ENCODE assay signal across 23 cellular contexts in genomic region chrY:19130569-19131358, GRCh38.
DNase-seq lines count a peak whose midpoint lies in the region; ATAC-seq and TF ChIP-seq lines count a peak whose summit lies in the region.
"Had no signal": no experiment of that assay in that cellular context is flagged by ENCODE, and none has a peak within 500 bp of the region (broad histone marks: within the 10 kb centered on the region; RNA-seq: fewer than 3 reads in every experiment).

No MANE protein-coding gene starts in this region.

- no peak overlapping the region for H3K27ac Mint-ChIP-seq in activated naive CD4-positive, alpha-beta T cell treated with anti-CD3 and anti-CD28 coated beads, Interleukin-2, amount 10 ng/mL, durations not matched to agents 7 days and 5 days
- H3K27ac Mint-ChIP-seq in activated CD8-positive, alpha-beta T cell treated with anti-CD3 and anti-CD28 coated beads for 36 hours, result peak overlapping the region; percentile 42
- peak overlapping the region; percentile 76 for H3K27ac Mint-ChIP-seq in activated naive CD8-positive, alpha-beta T cell treated with anti-CD3 and anti-CD28 coated beads, Interleukin-2, amount 50 U/mL, for 24 hours
- H3K27ac Mint-ChIP-seq: CD14-positive monocyte had no signal

- POLR2A ChIA-PET in activated CD8-positive, alpha-beta T cell treated with anti-CD3 and anti-CD28 coated beads for 36 hours (lab: Charles Lee), result no interaction called here

- CTCF ChIA-PET in activated naive CD4-positive, alpha-beta T cell treated with anti-CD3 and anti-CD28 coated beads, Interleukin-2, amount 10 ng/mL, durations not matched to agents 7 days and 5 days (lab: Charles Lee), result no interaction called here
- CTCF ChIA-PET in activated CD8-positive, alpha-beta T cell treated with anti-CD3 and anti-CD28 coated beads for 36 hours (lab: Charles Lee), result no interaction called here

- peak; percentile 20 for DNase-seq in activated naive CD4-positive, alpha-beta T cell treated with anti-CD3 and anti-CD28 coated beads, Interleukin-2, amount 10 ng/mL, durations not matched to agents 7 days and 5 days
- DNase-seq in activated naive CD4-positive, alpha-beta T cell (lab: John Stamatoyannopoulos, UW), result no peak
- peak; percentile 78 for DNase-seq in activated CD8-positive, alpha-beta T cell treated with anti-CD3 and anti-CD28 coated beads for 36 hours
- DNase-seq in activated naive CD8-positive, alpha-beta T cell treated with anti-CD3 and anti-CD28 coated beads, Interleukin-2, amount 50 U/mL, for 24 hours, result peak; percentile 10
- DNase-seq in stimulated activated naive CD8-positive, alpha-beta T cell treated with anti-CD3 and anti-CD28 coated beads, Interleukin-15, Interleukin-2, amounts not matched to agents 100 U/mL and 50 U/mL, for 24 hours, result peak; percentile 4
- no peak for DNase-seq in EL
- no peak for DNase-seq in activated gamma-delta T cell treated with Interleukin-2 at 50 U/mL for 16 hours
- DNase-seq: activated CD4-positive, CD25-positive, alpha-beta regulatory T cell treated with anti-CD3 and anti-CD28 coated beads, Interleukin-2, amount 50 U/mL, for 72 hours; activated gamma-delta T cell; Calu3; caudate nucleus; cortex of kidney; DND-41; HCEC 1CT; head of caudate nucleus; IMR-90; mammary epithelial cell; NCI-H1105 treated with DMSO at 0.1 percent for 48 hours; NCI-H2081; NCI-H2227 treated with DMSO at 0.1 percent for 48 hours; NCI-H748 treated with DMSO at 0.1 percent for 48 hours; ovary had no signal

- TF ChIP-seq CTCF in activated CD8-positive, alpha-beta T cell treated with anti-CD3 and anti-CD28 coated beads for 36 hours (IDR thresholded peaks at IDR 0.05), result no peak

- peak; percentile 84 for ATAC-seq in activated CD8-positive, alpha-beta T cell treated with anti-CD3 and anti-CD28 coated beads for 36 hours
- peak; percentile 76 for ATAC-seq in activated naive CD8-positive, alpha-beta T cell treated with anti-CD3 and anti-CD28 coated beads, Interleukin-2, amount 50 U/mL, for 24 hours
- peak; percentile 81 for ATAC-seq in stimulated activated naive CD8-positive, alpha-beta T cell treated with anti-CD3 and anti-CD28 coated beads, Interleukin-15, Interleukin-2, amounts not matched to agents 100 U/mL and 50 U/mL, for 24 hours

- intact Hi-C loops in activated CD8-positive, alpha-beta T cell treated with anti-CD3 and anti-CD28 coated beads for 36 hours (cut with micrococcal nuclease), result no loop called here

- no peaks in the 10 kb centered on the region for H3K36me3 Mint-ChIP-seq in activated naive CD4-positive, alpha-beta T cell treated with anti-CD3 and anti-CD28 coated beads, Interleukin-2, amount 10 ng/mL, durations not matched to agents 7 days and 5 days
- no peaks in the 10 kb centered on the region for H3K36me3 Mint-ChIP-seq in activated CD8-positive, alpha-beta T cell treated with anti-CD3 and anti-CD28 coated beads for 36 hours (ENCODE audit: low read depth)
- H3K36me3 Mint-ChIP-seq in activated naive CD8-positive, alpha-beta T cell treated with anti-CD3 and anti-CD28 coated beads, Interleukin-2, amount 50 U/mL, for 24 hours (ENCODE audit: low read depth), result no peaks in the 10 kb centered on the region
- H3K36me3 Mint-ChIP-seq: CD14-positive monocyte had no signal

- peaks cover 2% of the 10 kb centered on the region for H3K27me3 Mint-ChIP-seq in activated naive CD4-positive, alpha-beta T cell treated with anti-CD3 and anti-CD28 coated beads, Interleukin-2, amount 10 ng/mL, durations not matched to agents 7 days and 5 days
- peaks cover 11% of the 10 kb centered on the region for H3K27me3 Mint-ChIP-seq in activated CD8-positive, alpha-beta T cell treated with anti-CD3 and anti-CD28 coated beads for 36 hours
- peaks cover 12% of the 10 kb centered on the region for H3K27me3 Mint-ChIP-seq in activated naive CD8-positive, alpha-beta T cell treated with anti-CD3 and anti-CD28 coated beads, Interleukin-2, amount 50 U/mL, for 24 hours

- H3K9me3 Mint-ChIP-seq in activated naive CD4-positive, alpha-beta T cell treated with anti-CD3 and anti-CD28 coated beads, Interleukin-2, amount 10 ng/mL, durations not matched to agents 7 days and 5 days, result no peaks in the 10 kb centered on the region
- H3K9me3 Mint-ChIP-seq in activated CD8-positive, alpha-beta T cell treated with anti-CD3 and anti-CD28 coated beads for 36 hours, result no peaks in the 10 kb centered on the region
- H3K9me3 Mint-ChIP-seq in activated naive CD8-positive, alpha-beta T cell treated with anti-CD3 and anti-CD28 coated beads, Interleukin-2, amount 50 U/mL, for 24 hours, result no peaks in the 10 kb centered on the region

- no peak overlapping the region for H3K4me3 Mint-ChIP-seq in activated naive CD4-positive, alpha-beta T cell treated with anti-CD3 and anti-CD28 coated beads, Interleukin-2, amount 10 ng/mL, durations not matched to agents 7 days and 5 days
- H3K4me3 Mint-ChIP-seq in activated CD8-positive, alpha-beta T cell treated with anti-CD3 and anti-CD28 coated beads for 36 hours, result no peak overlapping the region
- H3K4me3 Mint-ChIP-seq in activated naive CD8-positive, alpha-beta T cell treated with anti-CD3 and anti-CD28 coated beads, Interleukin-2, amount 50 U/mL, for 24 hours, result peak overlapping the region; percentile 12
- H3K4me3 Mint-ChIP-seq: CD14-positive monocyte had no signal

- H3K4me1 Mint-ChIP-seq in activated naive CD4-positive, alpha-beta T cell treated with anti-CD3 and anti-CD28 coated beads, Interleukin-2, amount 10 ng/mL, durations not matched to agents 7 days and 5 days, result peaks cover 8% of the 10 kb centered on the region
- peaks cover 18% of the 10 kb centered on the region for H3K4me1 Mint-ChIP-seq in activated CD8-positive, alpha-beta T cell treated with anti-CD3 and anti-CD28 coated beads for 36 hours (ENCODE audit: low read depth)
- peaks cover 22% of the 10 kb centered on the region for H3K4me1 Mint-ChIP-seq in activated naive CD8-positive, alpha-beta T cell treated with anti-CD3 and anti-CD28 coated beads, Interleukin-2, amount 50 U/mL, for 24 hours

Comparison
In these comparisons a context has a peak if more than half of its experiments do, and no peak if none do; other contexts are left out.
1. DNase-seq: peak in activated naive CD4-positive, alpha-beta T cell treated with anti-CD3 and anti-CD28 coated beads, Interleukin-2, amount 10 ng/mL, durations not matched to agents 7 days and 5 days (single experiment), activated CD8-positive, alpha-beta T cell treated with anti-CD3 and anti-CD28 coated beads for 36 hours (single experiment), activated naive CD8-positive, alpha-beta T cell treated with anti-CD3 and anti-CD28 coated beads, Interleukin-2, amount 50 U/mL, for 24 hours (single experiment) and stimulated activated naive CD8-positive, alpha-beta T cell treated with anti-CD3 and anti-CD28 coated beads, Interleukin-15, Interleukin-2, amounts not matched to agents 100 U/mL and 50 U/mL, for 24 hours (single experiment); none in activated naive CD4-positive, alpha-beta T cell (0 of 4), EL (single experiment) and activated gamma-delta T cell treated with Interleukin-2 at 50 U/mL for 16 hours (single experiment).
2. Peak in every context shown above with its lines, with median percentiles within 50 percentile points of each other: ATAC-seq.